In the genomic region with DNA sequence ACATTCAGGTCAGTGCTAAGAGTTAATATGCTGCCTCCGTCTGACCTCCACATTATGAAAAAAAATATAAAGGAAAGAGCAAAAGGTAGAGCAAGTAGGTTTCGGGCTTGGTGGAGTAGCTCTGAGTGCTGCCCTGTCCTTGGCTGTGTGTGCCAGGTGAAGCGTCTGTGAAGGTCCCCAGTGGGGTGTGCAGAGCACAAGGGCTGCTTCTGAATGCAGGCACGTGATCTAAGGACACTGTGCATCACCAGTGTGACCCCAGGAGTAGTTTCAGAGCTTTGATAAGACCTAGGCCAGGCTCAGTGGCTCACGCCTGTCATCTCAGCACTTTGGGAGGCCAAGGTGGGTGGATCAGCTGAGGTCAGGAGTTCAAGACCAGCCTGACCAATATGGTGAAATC, we compare ENCODE assay signal across 17 cellular contexts. TPM values are rescaled to one million over a fixed set of nuclear protein-coding genes. Genes with fewer than 3 reads are reported as not detected.
A peak's percentile ranks its signal among the peaks of the same experiment; 100 is the strongest.
DNase-seq lines count a peak whose midpoint lies in the region; ATAC-seq and TF ChIP-seq lines count a peak whose summit lies in the region.
"Had no signal": no experiment of that assay in that cellular context is flagged by ENCODE, and none has a peak within 500 bp of the region (broad histone marks: within the 10 kb centered on the region; RNA-seq: fewer than 3 reads in every experiment).

No MANE protein-coding gene starts in this region.

- intact Hi-C loops in esophagus squamous epithelium (cut with DNase I) (no loop called here), tibial artery (cut with DNase I; ENCODE audit: low total_unique reads) (no loop called here)

- H3K36me3 ChIP-seq in esophagus squamous epithelium (no peaks in the 10 kb centered on the region), tibial artery (no peaks in the 10 kb centered on the region), SJCRH30 (no peaks in the 10 kb centered on the region)
- H3K36me3 ChIP-seq: BE2C had no signal

- peak overlapping the region; percentile 28 to 80 (median 78) for H3K27ac ChIP-seq in esophagus squamous epithelium
- peak overlapping the region; percentile 73 for H3K27ac ChIP-seq in tibial artery
- no peak overlapping the region for H3K27ac ChIP-seq in SJCRH30
- H3K27ac ChIP-seq: 22Rv1 had no signal

- no peak overlapping the region for H3K4me3 ChIP-seq in esophagus squamous epithelium
- no peak overlapping the region for H3K4me3 ChIP-seq in tibial artery
- no peak overlapping the region for H3K4me3 ChIP-seq in SJCRH30
- H3K4me3 ChIP-seq: GM23338 had no signal

- TF ChIP-seq CTCF in esophagus squamous epithelium (IDR thresholded peaks at IDR 0.05) (no peak), nephron progenitor cell (IDR thresholded peaks at IDR 0.05) (no peak), tibial artery (IDR thresholded peaks at IDR 0.05) (no peak)

- ATAC-seq in activated T-cell treated with anti-CD3 and anti-CD28 coated beads, Interleukin-2, amount 50 U/mL, for 72 hours (replicated peaks in 1 of 2) = no peak
- ATAC-seq in HG02884 (IDR thresholded peaks at IDR 0.05; ENCODE audit: unreplicated experiment) = no peak
- ATAC-seq: GM23338 had no signal

- peaks cover 2% of the 10 kb centered on the region for H3K9me3 Mint-ChIP-seq in nephron progenitor cell
- no peaks in the 10 kb centered on the region for H3K9me3 Mint-ChIP-seq in activated T-cell treated with anti-CD3 and anti-CD28 coated beads, Interleukin-2, amount 50 U/mL, for 72 hours
- H3K9me3 Mint-ChIP-seq: activated naive CD4-positive, alpha-beta T cell treated with anti-CD3 and anti-CD28 coated beads for 36 hours; GM23338; memory B cell had no signal

- no peaks in the 10 kb centered on the region for H3K36me3 Mint-ChIP-seq in nephron progenitor cell (ENCODE audit: low read depth)
- no peaks in the 10 kb centered on the region for H3K36me3 Mint-ChIP-seq in activated T-cell treated with anti-CD3 and anti-CD28 coated beads, Interleukin-2, amount 50 U/mL, for 72 hours (ENCODE audit: insufficient read depth in 2 of 2)
- H3K36me3 Mint-ChIP-seq: memory B cell had no signal

- TF ChIP-seq POLR2A in esophagus squamous epithelium (IDR thresholded peaks at IDR 0.05) = no peak

- DNase-seq in NCI-H748 (lab: John Stamatoyannopoulos, UW; ENCODE audit: unreplicated experiment) = peak; percentile 14
- DNase-seq in NCI-H748 treated with DMSO at 0.1 percent for 48 hours (lab: John Stamatoyannopoulos, UW) = no peak
- no peak for DNase-seq in esophagus squamous epithelium (lab: John Stamatoyannopoulos, UW)
- DNase-seq in nephron progenitor cell = no peak
- DNase-seq in tibial artery = no peak
- no peak for DNase-seq in activated T-cell treated with anti-CD3 and anti-CD28 coated beads, Interleukin-2, amount 50 U/mL, for 72 hours
- DNase-seq in SJCRH30 = no peak
- DNase-seq: activated CD4-positive, alpha-beta T cell treated with anti-CD3 and anti-CD28 coated beads for 1 hour; activated naive CD4-positive, alpha-beta T cell treated with anti-CD3 and anti-CD28 coated beads for 36 hours; activated T-cell treated with anti-CD3 and anti-CD28 coated beads for 4 hours; BE2C; NCI-H2029; T-helper 9 cell had no signal

- H3K4me1 Mint-ChIP-seq in nephron progenitor cell = peaks cover 57% of the 10 kb centered on the region
- no peaks in the 10 kb centered on the region for H3K4me1 Mint-ChIP-seq in activated T-cell treated with anti-CD3 and anti-CD28 coated beads, Interleukin-2, amount 50 U/mL, for 72 hours (ENCODE audit: low read depth)

- peaks cover 2% of the 10 kb centered on the region for H3K27me3 Mint-ChIP-seq in nephron progenitor cell (ENCODE audit: low read depth, poor library complexity)
- peaks cover 10% of the 10 kb centered on the region for H3K27me3 Mint-ChIP-seq in activated T-cell treated with anti-CD3 and anti-CD28 coated beads, Interleukin-2, amount 50 U/mL, for 72 hours (ENCODE audit: low read depth)

- H3K4me1 ChIP-seq in esophagus squamous epithelium = peaks cover 11 to 37% (median 19%) of the 10 kb centered on the region in 3 donors
- peaks cover 0 to 41% (median 24%) of the 10 kb centered on the region in 4 donors for H3K4me1 ChIP-seq in tibial artery
- peaks cover 5% of the 10 kb centered on the region for H3K4me1 ChIP-seq in SJCRH30

- H3K27ac Mint-ChIP-seq in nephron progenitor cell = peak overlapping the region; percentile 91
- no peak overlapping the region for H3K27ac Mint-ChIP-seq in activated T-cell treated with anti-CD3 and anti-CD28 coated beads, Interleukin-2, amount 50 U/mL, for 72 hours
- H3K27ac Mint-ChIP-seq: GM23338, memory B cell had no signal

- H3K9me3 ChIP-seq in esophagus squamous epithelium = no peaks in the 10 kb centered on the region
- H3K9me3 ChIP-seq in tibial artery = no peaks in the 10 kb centered on the region
- H3K9me3 ChIP-seq in SJCRH30 (replicated peaks) = no peaks in the 10 kb centered on the region
- H3K9me3 ChIP-seq: BE2C had no signal

- H3K27me3 ChIP-seq in esophagus squamous epithelium = no peaks in the 10 kb centered on the region
- no peaks in the 10 kb centered on the region for H3K27me3 ChIP-seq in tibial artery
- H3K27me3 ChIP-seq in SJCRH30 = no peaks in the 10 kb centered on the region
- H3K27me3 ChIP-seq: BE2C had no signal

- peak overlapping the region; percentile 51 for H3K4me3 Mint-ChIP-seq in nephron progenitor cell
- H3K4me3 Mint-ChIP-seq in activated T-cell treated with anti-CD3 and anti-CD28 coated beads, Interleukin-2, amount 50 U/mL, for 72 hours = no peak overlapping the region
- H3K4me3 Mint-ChIP-seq: activated naive CD4-positive, alpha-beta T cell treated with anti-CD3 and anti-CD28 coated beads for 36 hours; GM23338; memory B cell had no signal

- WGBS in esophagus squamous epithelium, 2 donors = 96 to 100% methylated on average over 3 to 4 of the region's 5 CpGs

RNA-seq across cellular contexts. Expression of a gene that starts 36.0 kb away (rescaled TPM):
- 10 to 100 TPM; 39.6 to 91.2 (median 74.2) TPM for total RNA-seq in esophagus squamous epithelium
- 100 to 1,000 TPM; 184 to 240 TPM for total RNA-seq in activated T-cell treated with anti-CD3 and anti-CD28 coated beads, Interleukin-2, amount 50 U/mL, for 72 hours
- 8.1 and 8.2 TPM in 2 replicates for total RNA-seq in SJCRH30 (2014; rRNA removed; shearing (Covaris generic))
